Comparison of ENCODE assay signal across 25 cellular contexts in the genomic region with DNA sequence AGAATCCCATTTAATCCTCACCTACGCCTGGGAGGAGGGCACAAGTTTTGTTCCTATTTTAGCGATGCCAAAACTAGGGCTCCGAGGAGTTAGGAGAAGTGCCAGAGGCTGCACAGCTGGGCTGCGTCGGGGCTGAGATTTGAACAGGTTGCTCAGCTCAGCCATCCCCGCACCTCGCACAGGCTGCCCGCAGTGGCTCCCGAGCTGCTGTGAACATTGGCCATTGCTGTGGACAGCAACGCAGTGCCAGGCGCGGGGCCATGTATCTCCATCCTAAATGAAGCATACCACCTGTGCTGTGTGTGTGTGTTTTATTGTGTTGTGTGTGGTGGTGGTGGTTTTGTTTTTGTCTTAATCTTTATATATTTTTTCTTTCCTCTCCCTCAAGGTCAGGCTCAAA. TPM values are rescaled to one million over a fixed set of nuclear protein-coding genes. Genes with fewer than 3 reads are reported as not detected.
DNase-seq lines count a peak whose midpoint lies in the region; ATAC-seq, FAIRE-seq and TF ChIP-seq lines count a peak whose summit lies in the region.
"Had no signal": no experiment of that assay in that cellular context is flagged by ENCODE, and none has a peak within 500 bp of the region (broad histone marks: within the 10 kb centered on the region; RNA-seq: fewer than 3 reads in every experiment).

No MANE protein-coding gene starts in this region.

- H3K4me1 ChIP-seq in GM23338 (ENCODE audit: insufficient read depth), result no peaks in the 10 kb centered on the region
- no peaks in the 10 kb centered on the region for H3K4me1 ChIP-seq in kidney (ENCODE audit: control insufficient read depth in 1 of 2, insufficient read depth in 1 of 2, low read depth in 1 of 2, low read length in 2 of 2)
- H3K4me1 ChIP-seq: A549, BE2C had no signal

- no peaks in the 10 kb centered on the region for H3K79me2 ChIP-seq in GM23338 (replicated peaks; ENCODE audit: insufficient read depth)

- no peak overlapping the region for H3K9ac ChIP-seq in kidney (ENCODE audit: low read length in 2 of 2)
- H3K9ac ChIP-seq: BLaER1 treated with 17β-estradiol and CSF1 and Interleukin-3, amounts not matched to agents 10 nM and 100 nM; GM23248 had no signal

- H3K27ac ChIP-seq in GM23338 (ENCODE audit: low read depth), result no peak overlapping the region
- H3K27ac ChIP-seq in kidney (ENCODE audit: low read depth in 2 of 2, low read length in 2 of 2), result no peak overlapping the region
- H3K27ac ChIP-seq: A549; BLaER1 treated with 17β-estradiol and CSF1 and Interleukin-3, amounts not matched to agents 10 nM and 100 nM; GM23248 had no signal

- intact Hi-C loops in kidney (cut with DNase I), result no loop called here
- intact Hi-C loops in sciatic nerve (cut with DNase I), result no loop called here

- H3K27me3 ChIP-seq in GM23338 (ENCODE audit: insufficient read depth), result no peaks in the 10 kb centered on the region
- H3K27me3 ChIP-seq: BE2C; BLaER1 treated with 17β-estradiol and CSF1 and Interleukin-3, amounts not matched to agents 10 nM and 100 nM had no signal

- no peak overlapping the region for H3K27ac Mint-ChIP-seq in GM23338
- H3K27ac Mint-ChIP-seq: CD14-positive monocyte; CD4-positive, alpha-beta T cell; H9 had no signal

- H3F3A ChIP-seq in GM23338 (replicated peaks; ENCODE audit: low read depth), result no peaks in the 10 kb centered on the region

- no peak for FAIRE-seq in kidney (lab: Jason Lieb, UNC)
- FAIRE-seq: A549, D721Med, GM12891, GM18507 had no signal

- 0 out of 2 replicates have a peak overlapping the region, but pooled peaks have one; percentile 47 for H2AFZ ChIP-seq in GM23338
- H2AFZ ChIP-seq: GM23248 had no signal

- no peaks in the 10 kb centered on the region for H3K9me2 ChIP-seq in GM23338 (ENCODE audit: insufficient read depth)

- H3K27me3 Mint-ChIP-seq in GM23338 (ENCODE audit: insufficient read depth, low read depth, poor library complexity), result no peaks in the 10 kb centered on the region

- no peaks in the 10 kb centered on the region for H4K20me1 ChIP-seq in GM23338 (replicated peaks; ENCODE audit: insufficient read depth)
- H4K20me1 ChIP-seq: BLaER1 treated with 17β-estradiol and CSF1 and Interleukin-3, amounts not matched to agents 10 nM and 100 nM had no signal

- TF ChIP-seq CTCF in GM23338 (conservative IDR thresholded peaks at IDR 0.05; ENCODE audit: low read depth in 2 of 2) (no peak), kidney (IDR thresholded peaks at IDR 0.05; ENCODE audit: borderline replicate concordance, extremely low read depth, insufficient read depth) (no peak)

- H3K36me3 Mint-ChIP-seq in GM23338 (ENCODE audit: low read depth), result no peaks in the 10 kb centered on the region
- H3K36me3 Mint-ChIP-seq: CD14-positive monocyte; CD8-positive, alpha-beta memory T cell had no signal

- no peaks in the 10 kb centered on the region for H3K9me3 ChIP-seq in kidney (ENCODE audit: control insufficient read depth in 1 of 2, low read length in 2 of 2)
- H3K9me3 ChIP-seq: A549; BE2C; BLaER1 treated with 17β-estradiol and CSF1 and Interleukin-3, amounts not matched to agents 10 nM and 100 nM had no signal

- H3K36me3 ChIP-seq in GM23338 (ENCODE audit: insufficient read depth) (no peaks in the 10 kb centered on the region), kidney (ENCODE audit: control insufficient read depth in 1 of 2, insufficient read depth in 2 of 2, low read length in 2 of 2) (no peaks in the 10 kb centered on the region)
- H3K36me3 ChIP-seq: BE2C; BLaER1 treated with 17β-estradiol and CSF1 and Interleukin-3, amounts not matched to agents 10 nM and 100 nM had no signal

- DNase-seq in GM23338 (ENCODE audit: low spot score), result no peak
- peak; percentile 64 for DNase-seq in kidney
- DNase-seq in sciatic nerve (ENCODE audit: low spot score), result peak; percentile 46
- DNase-seq in activated naive CD4-positive, alpha-beta T cell (lab: John Stamatoyannopoulos, UW), result no peak
- no peak for DNase-seq in GM19240 (ENCODE audit: insufficient read length, low spot score)
- DNase-seq: 8988T; ACHN; AML-193; BE2C; CD4-positive, alpha-beta T cell; CD8-positive, alpha-beta memory T cell; DMS 273 treated with DMSO at 0.1 percent for 48 hours; DMS53; DMS79 treated with DMSO at 0.1 percent for 48 hours; GF-D8; GM23248; H9 had no signal

- no peak overlapping the region for H3K4me2 ChIP-seq in GM23338
- H3K4me2 ChIP-seq: A549 had no signal

- ATAC-seq in GM23338 (no peak), sciatic nerve (no peak), HG02885 (IDR thresholded peaks at IDR 0.05; ENCODE audit: poor library complexity, unreplicated experiment) (no peak)
- ATAC-seq: A549, HCT116 had no signal

- H3K4me3 ChIP-seq in GM23338, result no peak overlapping the region
- no peak overlapping the region for H3K4me3 ChIP-seq in kidney (ENCODE audit: low read length in 2 of 2)
- H3K4me3 ChIP-seq: A549; BLaER1 treated with 17β-estradiol and CSF1 and Interleukin-3, amounts not matched to agents 10 nM and 100 nM; GM23248 had no signal

- H3K4me1 Mint-ChIP-seq in GM23338, result peaks cover 8% of the 10 kb centered on the region
- H3K4me1 Mint-ChIP-seq: CD14-positive monocyte, H9 had no signal

- no peaks in the 10 kb centered on the region for H3K9me3 Mint-ChIP-seq in GM23338
- H3K9me3 Mint-ChIP-seq: CD14-positive monocyte; CD4-positive, alpha-beta T cell; CD8-positive, alpha-beta memory T cell; H9 had no signal

- H3K4me3 Mint-ChIP-seq in GM23338, result no peak overlapping the region
- H3K4me3 Mint-ChIP-seq: CD4-positive, alpha-beta T cell; CD8-positive, alpha-beta memory T cell; H9 had no signal

TF ChIP-seq in GM23338, 12 proteins besides CTCF, POLR2A, EP300 and RAD21 (continues in another document):
- TF ChIP-seq JUNB (IDR thresholded peaks at IDR 0.05; ENCODE audit: unreplicated experiment) (no peak), STAT1 (IDR thresholded peaks at IDR 0.05; ENCODE audit: unreplicated experiment) (no peak), POLR2AphosphoS5 (IDR thresholded peaks at IDR 0.05; ENCODE audit: low read depth) (no peak), NANOG (IDR thresholded peaks at IDR 0.05; ENCODE audit: borderline replicate concordance) (no peak)
- TF ChIP-seq, protein P1, sequence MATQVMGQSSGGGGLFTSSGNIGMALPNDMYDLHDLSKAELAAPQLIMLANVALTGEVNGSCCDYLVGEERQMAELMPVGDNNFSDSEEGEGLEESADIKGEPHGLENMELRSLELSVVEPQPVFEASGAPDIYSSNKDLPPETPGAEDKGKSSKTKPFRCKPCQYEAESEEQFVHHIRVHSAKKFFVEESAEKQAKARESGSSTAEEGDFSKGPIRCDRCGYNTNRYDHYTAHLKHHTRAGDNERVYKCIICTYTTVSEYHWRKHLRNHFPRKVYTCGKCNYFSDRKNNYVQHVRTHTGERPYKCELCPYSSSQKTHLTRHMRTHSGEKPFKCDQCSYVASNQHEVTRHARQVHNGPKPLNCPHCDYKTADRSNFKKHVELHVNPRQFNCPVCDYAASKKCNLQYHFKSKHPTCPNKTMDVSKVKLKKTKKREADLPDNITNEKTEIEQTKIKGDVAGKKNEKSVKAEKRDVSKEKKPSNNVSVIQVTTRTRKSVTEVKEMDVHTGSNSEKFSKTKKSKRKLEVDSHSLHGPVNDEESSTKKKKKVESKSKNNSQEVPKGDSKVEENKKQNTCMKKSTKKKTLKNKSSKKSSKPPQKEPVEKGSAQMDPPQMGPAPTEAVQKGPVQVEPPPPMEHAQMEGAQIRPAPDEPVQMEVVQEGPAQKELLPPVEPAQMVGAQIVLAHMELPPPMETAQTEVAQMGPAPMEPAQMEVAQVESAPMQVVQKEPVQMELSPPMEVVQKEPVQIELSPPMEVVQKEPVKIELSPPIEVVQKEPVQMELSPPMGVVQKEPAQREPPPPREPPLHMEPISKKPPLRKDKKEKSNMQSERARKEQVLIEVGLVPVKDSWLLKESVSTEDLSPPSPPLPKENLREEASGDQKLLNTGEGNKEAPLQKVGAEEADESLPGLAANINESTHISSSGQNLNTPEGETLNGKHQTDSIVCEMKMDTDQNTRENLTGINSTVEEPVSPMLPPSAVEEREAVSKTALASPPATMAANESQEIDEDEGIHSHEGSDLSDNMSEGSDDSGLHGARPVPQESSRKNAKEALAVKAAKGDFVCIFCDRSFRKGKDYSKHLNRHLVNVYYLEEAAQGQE (IDR thresholded peaks at IDR 0.05; ENCODE audit: unreplicated experiment), result no peak

RNA-seq across cellular contexts. Expression of a gene that starts 52.0 kb away (rescaled TPM):
- total RNA-seq in GM23338 (2014; rRNA removed; shearing (Covaris generic)), result 0.14 and 0.82 TPM in 2 replicates
- polyA plus RNA-seq in GM23338 (2016; fragmentation: Nextera tagmentation; extraction: Ambion mirVana) (0.70 and 0.78 TPM in 2 replicates), kidney (ENCODE audit: insufficient read depth, low read depth, low replicate concordance) (6.2 TPM)
- total RNA-seq in kidney (6.3 TPM), sciatic nerve (1.6 TPM)
- total RNA-seq: CD4-positive, alpha-beta T cell; CD8-positive, alpha-beta memory T cell had no signal
- polyA plus RNA-seq: CD8-positive, alpha-beta memory T cell had no signal

RNA-seq across cellular contexts. Expression of a gene that starts 52.6 kb away (rescaled TPM):
- total RNA-seq in GM23338 (2014; rRNA removed; shearing (Covaris generic)), result 0.78 and 1.5 TPM in 2 replicates
- polyA plus RNA-seq in GM23338 (2016; fragmentation: Nextera tagmentation; extraction: Ambion mirVana), result 0.85 and 1.1 TPM in 2 replicates
- total RNA-seq in kidney, result 8.7 TPM
- 17.1 TPM for polyA plus RNA-seq in kidney (ENCODE audit: insufficient read depth, low read depth, low replicate concordance)
- total RNA-seq in sciatic nerve, result 9.3 TPM

Comparison
In these comparisons a context has a peak if more than half of its experiments do, and no peak if none do; other contexts are left out.
1. DNase-seq: peak in kidney (single experiment) and sciatic nerve (single experiment); none in GM23338 (single experiment), activated naive CD4-positive, alpha-beta T cell (0 of 4) and GM19240 (single experiment).